In the genomic region with DNA sequence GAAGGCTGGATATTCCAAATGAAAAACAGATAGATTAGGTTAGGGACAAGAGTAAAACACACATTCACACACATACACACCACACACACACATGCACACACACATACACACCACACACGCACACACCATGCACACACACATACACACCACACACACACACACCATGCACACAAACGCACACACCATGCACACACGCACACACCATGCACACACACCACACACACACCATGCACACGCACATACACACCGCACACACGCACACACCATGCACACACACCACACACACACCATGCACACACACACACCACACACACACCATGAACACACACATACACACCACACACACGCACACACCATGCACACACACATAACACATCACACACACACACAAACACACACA, we compare ENCODE assay signal across 2 cellular contexts.
TF ChIP-seq lines count a peak whose summit lies in the region.

No MANE protein-coding gene starts in this region.

TF ChIP-seq in HEK293, 187 proteins besides CTCF, POLR2A, EP300 and RAD21:
- TF ChIP-seq ZNF544 (tag by site-specific recombination; IDR thresholded peaks at IDR 0.05) (no peak), ZNF791 (tag by site-specific recombination; IDR thresholded peaks at IDR 0.05) (0 out of 2 replicates have a peak, but pooled peaks have one; percentile 7), ZNF548 (tag by site-specific recombination; IDR thresholded peaks at IDR 0.05) (no peak), REPIN1 (tag by site-specific recombination; IDR thresholded peaks at IDR 0.05; ENCODE audit: low read depth) (no peak), ZNF239 (tag by site-specific recombination; IDR thresholded peaks at IDR 0.05) (0 out of 2 replicates have a peak, but pooled peaks have one; percentile 13), HOXC10 (CRISPR knock-in tag; IDR thresholded peaks at IDR 0.05) (no peak), ZNF114 (tag by site-specific recombination; IDR thresholded peaks at IDR 0.05) (0 out of 2 replicates have a peak, but pooled peaks have one; percentile 18)
- TF ChIP-seq, protein P1, sequence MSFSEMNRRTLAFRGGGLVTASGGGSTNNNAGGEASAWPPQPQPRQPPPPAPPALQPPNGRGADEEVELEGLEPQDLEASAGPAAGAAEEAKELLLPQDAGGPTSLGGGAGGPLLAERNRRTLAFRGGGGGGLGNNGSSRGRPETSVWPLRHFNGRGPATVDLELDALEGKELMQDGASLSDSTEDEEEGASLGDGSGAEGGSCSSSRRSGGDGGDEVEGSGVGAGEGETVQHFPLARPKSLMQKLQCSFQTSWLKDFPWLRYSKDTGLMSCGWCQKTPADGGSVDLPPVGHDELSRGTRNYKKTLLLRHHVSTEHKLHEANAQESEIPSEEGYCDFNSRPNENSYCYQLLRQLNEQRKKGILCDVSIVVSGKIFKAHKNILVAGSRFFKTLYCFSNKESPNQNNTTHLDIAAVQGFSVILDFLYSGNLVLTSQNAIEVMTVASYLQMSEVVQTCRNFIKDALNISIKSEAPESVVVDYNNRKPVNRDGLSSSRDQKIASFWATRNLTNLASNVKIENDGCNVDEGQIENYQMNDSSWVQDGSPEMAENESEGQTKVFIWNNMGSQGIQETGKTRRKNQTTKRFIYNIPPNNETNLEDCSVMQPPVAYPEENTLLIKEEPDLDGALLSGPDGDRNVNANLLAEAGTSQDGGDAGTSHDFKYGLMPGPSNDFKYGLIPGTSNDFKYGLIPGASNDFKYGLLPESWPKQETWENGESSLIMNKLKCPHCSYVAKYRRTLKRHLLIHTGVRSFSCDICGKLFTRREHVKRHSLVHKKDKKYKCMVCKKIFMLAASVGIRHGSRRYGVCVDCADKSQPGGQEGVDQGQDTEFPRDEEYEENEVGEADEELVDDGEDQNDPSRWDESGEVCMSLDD (tag by site-specific recombination; IDR thresholded peaks at IDR 0.05): no peak
- TF ChIP-seq, protein P2, sequence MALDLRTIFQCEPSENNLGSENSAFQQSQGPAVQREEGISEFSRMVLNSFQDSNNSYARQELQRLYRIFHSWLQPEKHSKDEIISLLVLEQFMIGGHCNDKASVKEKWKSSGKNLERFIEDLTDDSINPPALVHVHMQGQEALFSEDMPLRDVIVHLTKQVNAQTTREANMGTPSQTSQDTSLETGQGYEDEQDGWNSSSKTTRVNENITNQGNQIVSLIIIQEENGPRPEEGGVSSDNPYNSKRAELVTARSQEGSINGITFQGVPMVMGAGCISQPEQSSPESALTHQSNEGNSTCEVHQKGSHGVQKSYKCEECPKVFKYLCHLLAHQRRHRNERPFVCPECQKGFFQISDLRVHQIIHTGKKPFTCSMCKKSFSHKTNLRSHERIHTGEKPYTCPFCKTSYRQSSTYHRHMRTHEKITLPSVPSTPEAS (tag by site-specific recombination; IDR thresholded peaks at IDR 0.05): peak; percentile 96
- TF ChIP-seq, protein P3, sequence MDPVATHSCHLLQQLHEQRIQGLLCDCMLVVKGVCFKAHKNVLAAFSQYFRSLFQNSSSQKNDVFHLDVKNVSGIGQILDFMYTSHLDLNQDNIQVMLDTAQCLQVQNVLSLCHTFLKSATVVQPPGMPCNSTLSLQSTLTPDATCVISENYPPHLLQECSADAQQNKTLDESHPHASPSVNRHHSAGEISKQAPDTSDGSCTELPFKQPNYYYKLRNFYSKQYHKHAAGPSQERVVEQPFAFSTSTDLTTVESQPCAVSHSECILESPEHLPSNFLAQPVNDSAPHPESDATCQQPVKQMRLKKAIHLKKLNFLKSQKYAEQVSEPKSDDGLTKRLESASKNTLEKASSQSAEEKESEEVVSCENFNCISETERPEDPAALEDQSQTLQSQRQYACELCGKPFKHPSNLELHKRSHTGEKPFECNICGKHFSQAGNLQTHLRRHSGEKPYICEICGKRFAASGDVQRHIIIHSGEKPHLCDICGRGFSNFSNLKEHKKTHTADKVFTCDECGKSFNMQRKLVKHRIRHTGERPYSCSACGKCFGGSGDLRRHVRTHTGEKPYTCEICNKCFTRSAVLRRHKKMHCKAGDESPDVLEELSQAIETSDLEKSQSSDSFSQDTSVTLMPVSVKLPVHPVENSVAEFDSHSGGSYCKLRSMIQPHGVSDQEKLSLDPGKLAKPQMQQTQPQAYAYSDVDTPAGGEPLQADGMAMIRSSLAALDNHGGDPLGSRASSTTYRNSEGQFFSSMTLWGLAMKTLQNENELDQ (tag by site-specific recombination; IDR thresholded peaks at IDR 0.05; ENCODE audit: low read depth): no peak
TF ChIP-seq in HEK293: peak in this region for 4.

TF ChIP-seq in GM12878, 131 proteins besides CTCF, POLR2A, EP300 and RAD21:
- TF ChIP-seq RUNX3 (IDR thresholded peaks at IDR 0.05; ENCODE audit: low read length) (no peak), NR2C2 (IDR thresholded peaks at IDR 0.05; ENCODE audit: borderline replicate concordance, control insufficient read depth, insufficient read length, low read depth) (peak; percentile 19)
